ENCODE assay signal across 8 cellular contexts in the genomic region with DNA sequence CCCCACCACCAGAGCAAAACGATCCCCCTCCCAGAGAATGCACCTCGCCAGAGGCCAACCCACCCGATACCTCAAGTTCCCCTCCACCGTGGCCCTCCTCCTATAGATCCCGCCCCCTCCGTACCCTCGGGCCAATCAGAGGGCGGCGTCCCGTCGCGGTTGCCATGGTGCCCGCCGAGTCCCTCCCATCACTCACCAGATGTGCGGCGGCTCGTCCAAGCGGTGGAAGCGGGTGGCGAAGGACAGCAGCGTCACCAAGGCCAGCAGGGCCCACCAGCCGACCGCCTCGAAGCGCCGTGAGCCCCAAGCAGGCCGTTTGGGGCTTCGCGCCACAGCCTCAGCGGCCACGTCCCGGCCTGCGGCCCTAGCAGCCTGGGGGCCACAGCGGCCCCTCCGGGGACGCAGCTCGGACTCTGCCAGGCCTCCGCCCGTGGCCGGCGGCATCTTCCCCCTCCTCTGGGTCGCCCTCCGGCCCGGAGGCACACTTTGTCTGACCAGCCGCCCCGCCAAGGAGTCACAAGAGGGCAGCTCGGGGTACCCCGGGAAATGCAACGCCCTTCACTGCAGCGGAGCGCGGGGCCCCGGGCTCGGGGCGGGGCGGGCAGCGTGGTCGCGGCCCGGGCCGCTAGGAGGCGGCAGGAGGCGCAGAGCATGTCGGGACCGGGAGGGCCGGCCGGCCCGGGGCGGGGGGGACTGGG. TPM values are rescaled to one million over a fixed set of nuclear protein-coding genes. Genes with fewer than 3 reads are reported as not detected.
DNase-seq lines count a peak whose midpoint lies in the region; ATAC-seq and TF ChIP-seq lines count a peak whose summit lies in the region.

A gene with protein sequence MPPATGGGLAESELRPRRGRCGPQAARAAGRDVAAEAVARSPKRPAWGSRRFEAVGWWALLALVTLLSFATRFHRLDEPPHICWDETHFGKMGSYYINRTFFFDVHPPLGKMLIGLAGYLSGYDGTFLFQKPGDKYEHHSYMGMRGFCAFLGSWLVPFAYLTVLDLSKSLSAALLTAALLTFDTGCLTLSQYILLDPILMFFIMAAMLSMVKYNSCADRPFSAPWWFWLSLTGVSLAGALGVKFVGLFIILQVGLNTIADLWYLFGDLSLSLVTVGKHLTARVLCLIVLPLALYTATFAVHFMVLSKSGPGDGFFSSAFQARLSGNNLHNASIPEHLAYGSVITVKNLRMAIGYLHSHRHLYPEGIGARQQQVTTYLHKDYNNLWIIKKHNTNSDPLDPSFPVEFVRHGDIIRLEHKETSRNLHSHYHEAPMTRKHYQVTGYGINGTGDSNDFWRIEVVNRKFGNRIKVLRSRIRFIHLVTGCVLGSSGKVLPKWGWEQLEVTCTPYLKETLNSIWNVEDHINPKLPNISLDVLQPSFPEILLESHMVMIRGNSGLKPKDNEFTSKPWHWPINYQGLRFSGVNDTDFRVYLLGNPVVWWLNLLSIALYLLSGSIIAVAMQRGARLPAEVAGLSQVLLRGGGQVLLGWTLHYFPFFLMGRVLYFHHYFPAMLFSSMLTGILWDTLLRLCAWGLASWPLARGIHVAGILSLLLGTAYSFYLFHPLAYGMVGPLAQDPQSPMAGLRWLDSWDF (minus strand): TSS at position 646 of the 698 bp plus-strand sequence. CDS start 202 bp downstream, at position 444.

- ATAC-seq in GM21423 (IDR thresholded peaks at IDR 0.05; ENCODE audit: unreplicated experiment) = peak; percentile 62

- peak within 1 kb of the TSS; percentile 99 for H3K4me2 ChIP-seq in OCI-LY3 (ENCODE audit: low read length)

- H3K9me3 ChIP-seq in HUES64 (ENCODE audit: insufficient read depth, low read depth, low read length) (no peaks in the 10 kb centered on the region), OCI-LY3 (ENCODE audit: insufficient read depth, low read length) (no peaks in the 10 kb centered on the region), mononuclear cell (ENCODE audit: low read depth, low read length) (no peaks in the 10 kb centered on the region)

- under 1% methylated on average over 69 of the region's 69 CpGs for WGBS in HUES64

- H3K4me1 ChIP-seq in HUES64 (ENCODE audit: insufficient read depth, low read length) (peaks cover 21% of the 10 kb centered on the region), OCI-LY3 (ENCODE audit: low read length) (peaks cover 13% of the 10 kb centered on the region), mononuclear cell (ENCODE audit: insufficient read depth, low read length) (peaks cover 18% of the 10 kb centered on the region)

- peak within 1 kb of the TSS; percentile 85 for H2AFZ ChIP-seq in OCI-LY3 (ENCODE audit: low read depth, low read length)

- H3K36me3 ChIP-seq in HUES64 (ENCODE audit: insufficient read depth, low read length) (no peaks in the 10 kb centered on the region), OCI-LY3 (replicated peaks; ENCODE audit: low read depth, low read length) (no peaks in the 10 kb centered on the region)

- peak; percentile 97 for DNase-seq in DMS 273 (lab: John Stamatoyannopoulos, UW; ENCODE audit: unreplicated experiment)
- peak; percentile 89 for DNase-seq in activated T-cell treated with anti-CD3 and anti-CD28 coated beads for 24 hours (ENCODE audit: low read depth)
- DNase-seq in epidermal melanocyte (ENCODE audit: insufficient read length, low spot score) = peak; percentile 72
- DNase-seq in stimulated activated CD8-positive, alpha-beta memory T cell treated with anti-CD3 and anti-CD28 coated beads, Interleukin-4, amount 100 ng/mL, for 24 hours (ENCODE audit: low read depth) = peak; percentile 87

- H3K27me3 ChIP-seq in HUES64 (ENCODE audit: insufficient read depth, low read length) = no peaks in the 10 kb centered on the region
- no peaks in the 10 kb centered on the region for H3K27me3 ChIP-seq in OCI-LY3 (ENCODE audit: low read depth, low read length)
- no peaks in the 10 kb centered on the region for H3K27me3 ChIP-seq in mononuclear cell (ENCODE audit: insufficient read depth, low read length)

- peak within 1 kb of the TSS; percentile 96 for H3K27ac ChIP-seq in HUES64 (ENCODE audit: low read depth, low read length)
- H3K27ac ChIP-seq in OCI-LY3 (ENCODE audit: low read length) = peak within 1 kb of the TSS; percentile 85

- peak within 1 kb of the TSS; percentile 89 for H3K4me3 ChIP-seq in HUES64 (ENCODE audit: low read length)
- peak within 1 kb of the TSS; percentile 89 for H3K4me3 ChIP-seq in OCI-LY3 (ENCODE audit: low read length)
- H3K4me3 ChIP-seq in mononuclear cell (ENCODE audit: low read length) = peak within 1 kb of the TSS; percentile 97

- peak; percentile 22; the same call in 1 of the 2 replicates for TF ChIP-seq CTCF in OCI-LY3 (IDR thresholded peaks at IDR 0.05; ENCODE audit: low read depth, low read length)

- H3K9ac ChIP-seq in HUES64 (ENCODE audit: low read depth, low read length) (peak within 1 kb of the TSS; percentile 92), OCI-LY3 (ENCODE audit: low read length) (peak within 1 kb of the TSS; percentile 92)

- 0 out of 2 replicates have a peak, but pooled peaks cover 6% of the 10 kb centered on the region for H3K79me2 ChIP-seq in OCI-LY3 (ENCODE audit: low read length)

- H4K20me1 ChIP-seq in OCI-LY3 (ENCODE audit: insufficient read depth, low read length) = no peaks in the 10 kb centered on the region

RNA-seq across cellular contexts. Expression of the gene that starts here (rescaled TPM):
- 18.3 TPM for polyA plus RNA-seq in HUES64 (2013, experiment 1 of 2)
- 20.2 TPM for polyA plus RNA-seq in HUES64 (2013, experiment 2 of 2)
- 2.8 TPM for total RNA-seq in mononuclear cell

Comparison
In these comparisons a context has a peak if more than half of its experiments do, and no peak if none do; other contexts are left out.
1. Peak in every context shown above with its lines: DNase-seq, ATAC-seq, H3K4me3 ChIP-seq and H3K27ac ChIP-seq.